In the genomic region with DNA sequence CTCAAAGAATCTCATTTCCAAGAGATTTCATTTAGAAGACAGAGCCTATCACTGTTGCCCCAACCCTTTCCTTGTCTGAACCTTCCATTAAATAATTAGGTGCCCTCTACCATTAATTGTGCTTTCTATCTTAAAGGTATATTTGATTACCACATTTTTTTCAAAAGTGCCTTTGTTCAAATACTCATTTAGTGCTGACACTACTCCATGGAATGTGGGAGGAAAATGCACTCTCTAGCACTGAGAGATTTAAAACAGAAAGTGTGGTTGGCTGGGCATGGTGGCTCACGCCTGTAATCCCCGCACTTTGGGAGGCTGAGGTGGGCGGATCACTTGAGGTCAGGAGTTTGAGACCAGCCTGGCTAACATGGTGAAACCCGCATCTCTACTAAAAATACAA, we compare ENCODE assay signal across 25 cellular contexts.
"Had no signal": no experiment of that assay in that cellular context is flagged by ENCODE, and none has a peak within 500 bp of the region (broad histone marks: within the 10 kb centered on the region; RNA-seq: fewer than 3 reads in every experiment).

No MANE protein-coding gene starts in this region.

- H3K9me3 ChIP-seq: heart right ventricle, lower lobe of right lung, stomach, thyroid gland, upper lobe of left lung, vagina had no signal

- H3K4me1 ChIP-seq: foreskin keratinocyte, lower lobe of right lung, neural progenitor cell, upper lobe of left lung, vagina had no signal

- H3K4me1 Mint-ChIP-seq: activated CD4-positive, alpha-beta T cell treated with anti-CD3 and anti-CD28 coated beads for 36 hours; activated CD8-positive, alpha-beta memory T cell treated with anti-CD3 and anti-CD28 coated beads, Interleukin-2, amount 10 ng/mL, durations not matched to agents 7 days and 5 days; activated naive CD4-positive, alpha-beta T cell treated with anti-CD3 and anti-CD28 coated beads, Interleukin-2, amount 50 U/mL, for 24 hours; natural killer cell; stimulated activated naive B cell treated with anti-CD40 and anti-IgM and Interleukin-4, amounts not matched to agents 10 μg/mL and 1 μg/mL and 100 μg/mL, for 72 hours had no signal

- H3K27ac ChIP-seq: foreskin keratinocyte, heart right ventricle, lower lobe of right lung, neural progenitor cell, stomach, thyroid gland, upper lobe of left lung, vagina had no signal

- H3K36me3 ChIP-seq: heart right ventricle, lower lobe of right lung, neural progenitor cell, stomach, thyroid gland, upper lobe of left lung, vagina had no signal

- H3K27me3 ChIP-seq: foreskin keratinocyte, heart right ventricle, neural progenitor cell, stomach, thyroid gland, upper lobe of left lung, vagina had no signal

- H3K27ac Mint-ChIP-seq: activated CD4-positive, alpha-beta T cell treated with anti-CD3 and anti-CD28 coated beads for 36 hours; activated CD8-positive, alpha-beta memory T cell treated with anti-CD3 and anti-CD28 coated beads, Interleukin-2, amount 10 ng/mL, durations not matched to agents 7 days and 5 days; activated CD8-positive, alpha-beta T cell treated with anti-CD3 and anti-CD28 coated beads, Interleukin-2, amount 10 ng/mL, durations not matched to agents 7 days and 5 days; activated naive CD4-positive, alpha-beta T cell treated with anti-CD3 and anti-CD28 coated beads, Interleukin-2, amount 50 U/mL, for 24 hours; activated T-helper 2 cell treated with anti-CD3 and anti-CD28 coated beads, Interferon-gamma antibody, Interleukin-2, Interleukin-4, amounts not matched to agents 10 μg/mL and 5 μg/mL and 100 μg/mL, durations not matched to agents 14 hours and 24 hours and 36 hours; brain; natural killer cell; neural progenitor cell; progenitor cell of endocrine pancreas; stimulated activated naive B cell treated with anti-CD40 and anti-IgM and Interleukin-4, amounts not matched to agents 10 μg/mL and 1 μg/mL and 100 μg/mL, for 72 hours had no signal

- H3K4me3 Mint-ChIP-seq: activated CD4-positive, alpha-beta T cell treated with anti-CD3 and anti-CD28 coated beads for 36 hours; activated CD8-positive, alpha-beta memory T cell treated with anti-CD3 and anti-CD28 coated beads, Interleukin-2, amount 10 ng/mL, durations not matched to agents 7 days and 5 days; activated CD8-positive, alpha-beta T cell treated with anti-CD3 and anti-CD28 coated beads, Interleukin-2, amount 10 ng/mL, durations not matched to agents 7 days and 5 days; activated naive CD4-positive, alpha-beta T cell treated with anti-CD3 and anti-CD28 coated beads, Interleukin-2, amount 50 U/mL, for 24 hours; brain; natural killer cell; neural progenitor cell; stimulated activated naive B cell treated with anti-CD40 and anti-IgM and Interleukin-4, amounts not matched to agents 10 μg/mL and 1 μg/mL and 100 μg/mL, for 72 hours had no signal

- ATAC-seq: activated CD4-positive, alpha-beta T cell treated with anti-CD3 and anti-CD28 coated beads for 36 hours; activated CD8-positive, alpha-beta memory T cell treated with anti-CD3 and anti-CD28 coated beads, Interleukin-2, amount 10 ng/mL, durations not matched to agents 7 days and 5 days; activated CD8-positive, alpha-beta T cell treated with anti-CD3 and anti-CD28 coated beads, Interleukin-2, amount 10 ng/mL, durations not matched to agents 7 days and 5 days; foreskin keratinocyte; heart right ventricle; left lobe of liver; lower lobe of right lung; natural killer cell; stimulated activated naive B cell treated with anti-CD40 and anti-IgM and Interleukin-4, amounts not matched to agents 10 μg/mL and 1 μg/mL and 100 μg/mL, for 72 hours had no signal

- DNase-seq: activated CD4-positive, alpha-beta T cell treated with anti-CD3 and anti-CD28 coated beads for 36 hours; activated CD4-positive, CD25-positive, alpha-beta regulatory T cell; activated CD8-positive, alpha-beta memory T cell treated with anti-CD3 and anti-CD28 coated beads, Interleukin-2, amount 10 ng/mL, durations not matched to agents 7 days and 5 days; activated CD8-positive, alpha-beta T cell treated with anti-CD3 and anti-CD28 coated beads, Interleukin-2, amount 10 ng/mL, durations not matched to agents 7 days and 5 days; activated T-cell treated with anti-CD3 and anti-CD28 coated beads, Interleukin-2, amount 50 U/mL, for 48 hours; anterior cingulate cortex; heart right ventricle; kidney glomerular epithelial cell; lower lobe of right lung; mesendoderm; natural killer cell; stimulated activated CD4-positive, alpha-beta T cell treated with anti-CD3 and anti-CD28 coated beads, Interleukin-15, amount 100 ng/mL, for 24 hours; stimulated activated CD4-positive, alpha-beta T cell treated with anti-CD3 and anti-CD28 coated beads, Interleukin-2, amount 100 ng/mL, for 24 hours; stimulated activated naive B cell treated with anti-CD40 and anti-IgM and Interleukin-4, amounts not matched to agents 10 μg/mL and 1 μg/mL and 100 μg/mL, for 72 hours; stomach; thyroid gland; upper lobe of left lung had no signal

- H3K4me3 ChIP-seq: heart right ventricle, lower lobe of right lung, neural progenitor cell, stomach, thyroid gland, upper lobe of left lung, vagina had no signal

- H3K27me3 Mint-ChIP-seq: activated CD4-positive, alpha-beta T cell treated with anti-CD3 and anti-CD28 coated beads for 36 hours; activated CD8-positive, alpha-beta memory T cell treated with anti-CD3 and anti-CD28 coated beads, Interleukin-2, amount 10 ng/mL, durations not matched to agents 7 days and 5 days; activated naive CD4-positive, alpha-beta T cell treated with anti-CD3 and anti-CD28 coated beads, Interleukin-2, amount 50 U/mL, for 24 hours; brain; progenitor cell of endocrine pancreas; stimulated activated naive B cell treated with anti-CD40 and anti-IgM and Interleukin-4, amounts not matched to agents 10 μg/mL and 1 μg/mL and 100 μg/mL, for 72 hours had no signal

- H3K36me3 Mint-ChIP-seq: activated CD8-positive, alpha-beta memory T cell treated with anti-CD3 and anti-CD28 coated beads, Interleukin-2, amount 10 ng/mL, durations not matched to agents 7 days and 5 days; activated naive CD4-positive, alpha-beta T cell treated with anti-CD3 and anti-CD28 coated beads, Interleukin-2, amount 50 U/mL, for 24 hours; natural killer cell; stimulated activated naive B cell treated with anti-CD40 and anti-IgM and Interleukin-4, amounts not matched to agents 10 μg/mL and 1 μg/mL and 100 μg/mL, for 72 hours had no signal
